In the genomic region with DNA sequence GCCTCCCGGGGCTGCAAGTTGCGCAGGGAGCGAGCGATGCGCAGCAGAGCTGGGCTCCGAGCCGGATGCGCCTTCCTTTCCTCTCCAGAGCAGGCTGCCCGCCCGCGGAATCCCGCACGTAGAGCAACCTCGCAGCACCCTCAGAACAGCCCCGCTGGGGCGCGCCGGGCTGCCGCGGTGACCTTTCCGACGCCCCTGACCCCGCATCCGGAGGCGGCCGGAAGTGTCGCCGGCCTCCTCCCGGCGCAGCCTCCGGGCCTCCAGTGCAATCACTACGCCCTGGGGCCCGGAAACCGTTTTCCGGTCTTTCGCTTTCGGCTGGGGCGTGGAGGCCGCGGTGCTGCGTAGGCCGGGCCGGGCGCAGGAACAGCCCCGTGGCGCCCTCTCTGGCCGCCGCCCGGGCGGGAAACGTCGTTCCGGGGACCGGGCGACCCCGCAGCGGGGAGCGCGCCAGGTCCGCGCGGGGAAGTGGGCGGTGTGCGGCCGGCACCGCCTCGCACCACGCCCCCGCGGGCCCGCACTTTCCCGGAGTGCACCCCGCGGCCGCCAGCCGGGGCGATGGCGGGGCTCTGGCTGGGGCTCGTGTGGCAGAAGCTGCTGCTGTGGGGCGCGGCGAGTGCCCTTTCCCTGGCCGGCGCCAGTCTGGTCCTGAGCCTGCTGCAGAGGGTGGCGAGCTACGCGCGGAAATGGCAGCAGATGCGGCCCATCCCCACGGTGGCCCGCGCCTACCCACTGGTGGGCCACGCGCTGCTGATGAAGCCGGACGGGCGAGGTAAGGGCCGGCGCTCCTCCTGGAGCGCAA, we compare ENCODE assay signal across 8 cellular contexts. TPM values are rescaled to one million over a fixed set of nuclear protein-coding genes. Genes with fewer than 3 reads are reported as not detected.
DNase-seq lines count a peak whose midpoint lies in the region; ATAC-seq and TF ChIP-seq lines count a peak whose summit lies in the region.

Gene CYP4V2 (plus strand): TSS at position 302 of the 802 bp plus-strand sequence. CDS start 257 bp downstream, at position 559.

- H3K27ac Mint-ChIP-seq in central memory CD8-positive, alpha-beta T cell (ENCODE audit: low read depth), result peak within 1 kb of the TSS; percentile 93

- no peaks in the 10 kb centered on the region for H3K9me3 Mint-ChIP-seq in central memory CD8-positive, alpha-beta T cell

- H3K36me3 ChIP-seq in kidney epithelial cell (ENCODE audit: control insufficient read depth, insufficient read depth, low read length), result no peaks in the 10 kb centered on the region

- no peaks in the 10 kb centered on the region for H3K27me3 ChIP-seq in kidney epithelial cell (ENCODE audit: control insufficient read depth, insufficient read depth, low read length)

- peak within 1 kb of the TSS; percentile 93 for H3K4me3 ChIP-seq in kidney epithelial cell (ENCODE audit: low read depth, low read length)

- no peak for TF ChIP-seq CTCF in kidney epithelial cell (IDR thresholded peaks at IDR 0.05; ENCODE audit: insufficient read depth, low read length, poor library complexity, severe bottlenecking)

- H3K4me1 Mint-ChIP-seq in central memory CD8-positive, alpha-beta T cell, result peaks cover 44% of the 10 kb centered on the region

- DNase-seq in NCI-H748 (lab: John Stamatoyannopoulos, UW; ENCODE audit: unreplicated experiment), result peak; percentile 79
- no peak for DNase-seq in NCI-H748 treated with DMSO at 0.1 percent for 48 hours (lab: John Stamatoyannopoulos, UW)
- peak; percentile 57 for DNase-seq in NCI-H1105 treated with DMSO at 0.1 percent for 48 hours (lab: John Stamatoyannopoulos, UW)
- DNase-seq in activated CD4-positive, CD25-positive, alpha-beta regulatory T cell treated with anti-CD3 and anti-CD28 coated beads, Interleukin-2, amount 50 U/mL, for 16 hours (ENCODE audit: low read depth, low spot score), result peak; percentile 77
- DNase-seq in central memory CD8-positive, alpha-beta T cell (ENCODE audit: low spot score in 2 of 2), result peak; percentile 75 to 76
- DNase-seq in kidney epithelial cell (ENCODE audit: low read depth), result peak; percentile 10
- peak; percentile 63 to 64 for DNase-seq in stimulated activated CD4-positive, alpha-beta T cell treated with anti-CD3 and anti-CD28 coated beads, Interleukin-1b, Interleukin-23, amount 100 ng/mL, for 1 hour (ENCODE audit: low read depth in 2 of 2)

- H3K36me3 Mint-ChIP-seq in central memory CD8-positive, alpha-beta T cell (ENCODE audit: insufficient read depth), result peaks cover 23% of the 10 kb centered on the region

- H3K27me3 Mint-ChIP-seq in central memory CD8-positive, alpha-beta T cell, result no peaks in the 10 kb centered on the region

- H3K4me3 Mint-ChIP-seq in central memory CD8-positive, alpha-beta T cell, result peak within 1 kb of the TSS; percentile 86

- peak; percentile 83 for ATAC-seq in HG02678 (IDR thresholded peaks at IDR 0.05; ENCODE audit: unreplicated experiment)
- ATAC-seq in central memory CD8-positive, alpha-beta T cell (replicated peaks; ENCODE audit: extremely low read depth, poor library complexity, severe bottlenecking), result peak; percentile 83

RNA-seq across cellular contexts. Expression of gene CYP4V2, which starts in this region (rescaled TPM):
- total RNA-seq in kidney epithelial cell, result 25.9 and 30.2 TPM in 2 replicates
